1 cellular context compared by ENCODE assay signal in the genomic region with DNA sequence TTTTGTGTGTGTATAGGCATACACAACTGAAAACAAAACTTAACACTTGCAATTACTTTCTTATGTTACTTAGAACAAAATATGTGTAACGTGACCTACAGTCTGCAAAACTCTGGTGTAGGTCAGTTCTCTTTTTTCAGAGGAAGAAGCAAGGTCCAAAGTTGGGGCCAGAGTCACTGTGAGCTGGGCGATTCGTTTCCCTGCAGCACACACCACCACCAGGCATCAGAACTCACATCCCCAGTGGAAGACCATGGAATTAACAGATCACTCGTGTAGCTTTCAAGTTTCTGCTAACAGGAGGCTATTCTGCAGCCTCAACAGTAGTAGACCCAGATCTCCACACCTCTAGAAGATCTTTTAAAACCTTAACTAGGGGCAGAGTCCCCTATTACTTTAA.
TF ChIP-seq lines count a peak whose summit lies in the region.

No MANE protein-coding gene starts in this region.

TF ChIP-seq in IMR-90, 13 proteins besides CTCF, POLR2A, EP300 and RAD21 (continued from another document):
- TF ChIP-seq RFX5 (IDR thresholded peaks at IDR 0.05; ENCODE audit: low read depth, low read length) (no peak), RCOR1 (IDR thresholded peaks at IDR 0.05; ENCODE audit: insufficient replicate concordance, low read length) (no peak), CEBPB (IDR thresholded peaks at IDR 0.05; ENCODE audit: low read depth, low read length) (no peak), SMC3 (IDR thresholded peaks at IDR 0.05; ENCODE audit: low read depth, low read length) (no peak)
